ENCODE assay signal across 18 cellular contexts in genomic region chr3:151232991-151233390, GRCh38. TPM values are rescaled to one million over a fixed set of nuclear protein-coding genes. Genes with fewer than 3 reads are reported as not detected.
DNase-seq lines count a peak whose midpoint lies in the region; ATAC-seq and TF ChIP-seq lines count a peak whose summit lies in the region.
"Had no signal": no experiment of that assay in that cellular context is flagged by ENCODE, and none has a peak within 500 bp of the region (broad histone marks: within the 10 kb centered on the region; RNA-seq: fewer than 3 reads in every experiment).

No MANE protein-coding gene starts in this region.

- no peak overlapping the region for H3K4me3 ChIP-seq in stomach

- no peaks in the 10 kb centered on the region for H3K27me3 ChIP-seq in stomach

- no peak for TF ChIP-seq EP300 in stomach (IDR thresholded peaks at IDR 0.05)

- H3K4me3 Mint-ChIP-seq in T-helper 2 cell treated with Interferon-gamma antibody and Interleukin-4, amounts not matched to agents 5 μg/mL and 100 μg/mL, for 36 hours: no peak overlapping the region
- H3K4me3 Mint-ChIP-seq in T-helper 17 cell: no peak overlapping the region
- H3K4me3 Mint-ChIP-seq in endothelial cell (ENCODE audit: unreplicated experiment): no peak overlapping the region
- H3K4me3 Mint-ChIP-seq in stimulated activated effector memory CD8-positive, alpha-beta T cell treated with anti-CD3 and anti-CD28 coated beads, Interleukin-12 subunit alpha, Interleukin-12 subunit beta, amount 100 ng/mL, for 72 hours: no peak overlapping the region
- H3K4me3 Mint-ChIP-seq: CD14-positive monocyte; CD8-positive, alpha-beta T cell had no signal

- no peaks in the 10 kb centered on the region for H3K9me3 Mint-ChIP-seq in T-helper 2 cell treated with Interferon-gamma antibody and Interleukin-4, amounts not matched to agents 5 μg/mL and 100 μg/mL, for 36 hours
- H3K9me3 Mint-ChIP-seq in endothelial cell (ENCODE audit: unreplicated experiment): no peaks in the 10 kb centered on the region
- no peaks in the 10 kb centered on the region for H3K9me3 Mint-ChIP-seq in stimulated activated effector memory CD8-positive, alpha-beta T cell treated with anti-CD3 and anti-CD28 coated beads, Interleukin-12 subunit alpha, Interleukin-12 subunit beta, amount 100 ng/mL, for 72 hours
- H3K9me3 Mint-ChIP-seq: CD14-positive monocyte; CD8-positive, alpha-beta T cell had no signal

- H3K4me1 ChIP-seq in stomach: peaks cover 4 to 50% (median 28%) of the 10 kb centered on the region in 4 donors

- H3K27ac Mint-ChIP-seq in T-helper 2 cell treated with Interferon-gamma antibody and Interleukin-4, amounts not matched to agents 5 μg/mL and 100 μg/mL, for 36 hours: peak overlapping the region; percentile 42
- H3K27ac Mint-ChIP-seq in T-helper 17 cell (peak overlapping the region; percentile 34), endothelial cell (ENCODE audit: unreplicated experiment) (peak overlapping the region; percentile 16)
- no peak overlapping the region for H3K27ac Mint-ChIP-seq in stimulated activated effector memory CD8-positive, alpha-beta T cell treated with anti-CD3 and anti-CD28 coated beads, Interleukin-12 subunit alpha, Interleukin-12 subunit beta, amount 100 ng/mL, for 72 hours
- H3K27ac Mint-ChIP-seq: CD14-positive monocyte; CD8-positive, alpha-beta T cell had no signal

- peaks cover 21% of the 10 kb centered on the region for H3K4me1 Mint-ChIP-seq in T-helper 2 cell treated with Interferon-gamma antibody and Interleukin-4, amounts not matched to agents 5 μg/mL and 100 μg/mL, for 36 hours (ENCODE audit: low read depth)
- H3K4me1 Mint-ChIP-seq in T-helper 17 cell (peaks cover 20% of the 10 kb centered on the region), endothelial cell (ENCODE audit: unreplicated experiment) (peaks cover 26% of the 10 kb centered on the region)
- peaks cover 28% of the 10 kb centered on the region for H3K4me1 Mint-ChIP-seq in stimulated activated effector memory CD8-positive, alpha-beta T cell treated with anti-CD3 and anti-CD28 coated beads, Interleukin-12 subunit alpha, Interleukin-12 subunit beta, amount 100 ng/mL, for 72 hours

- DNase-seq in T-helper 2 cell treated with Interferon-gamma antibody and Interleukin-4, amounts not matched to agents 5 μg/mL and 100 μg/mL, for 36 hours (ENCODE audit: low spot score): no peak
- DNase-seq in T-helper 2 cell (no peak), T-helper 17 cell (no peak), endothelial cell (ENCODE audit: low spot score) (no peak), Kasumi-1 (lab: John Stamatoyannopoulos, UW) (no peak), ureter (ENCODE audit: low spot score) (no peak), stomach (no peak)
- no peak for DNase-seq in stimulated activated effector memory CD8-positive, alpha-beta T cell treated with anti-CD3 and anti-CD28 coated beads, Interleukin-12 subunit alpha, Interleukin-12 subunit beta, amount 100 ng/mL, for 72 hours (ENCODE audit: low spot score in 2 of 2)
- DNase-seq: CD8-positive, alpha-beta T cell; COR-L47; DMS153; DMS79 treated with DMSO at 0.1 percent for 48 hours; EL had no signal

- 88 to 95% (median 92%) methylated on average over 4 of the region's 4 CpGs for WGBS in stomach, 5 donors

- no peaks in the 10 kb centered on the region for H3K9me3 ChIP-seq in T-helper 17 cell (ENCODE audit: control insufficient read depth, low read length, poor library complexity, severe bottlenecking)
- H3K9me3 ChIP-seq in stomach: no peaks in the 10 kb centered on the region

- no peaks in the 10 kb centered on the region for H3K27me3 Mint-ChIP-seq in T-helper 2 cell treated with Interferon-gamma antibody and Interleukin-4, amounts not matched to agents 5 μg/mL and 100 μg/mL, for 36 hours (ENCODE audit: low read depth)
- no peaks in the 10 kb centered on the region for H3K27me3 Mint-ChIP-seq in T-helper 17 cell
- H3K27me3 Mint-ChIP-seq in endothelial cell (ENCODE audit: unreplicated experiment): peaks cover 1% of the 10 kb centered on the region

- H3K27ac ChIP-seq in stomach: peak overlapping the region in 1 of 5 donors; percentile 24
- H3K27ac ChIP-seq: 22Rv1 had no signal

- H3K36me3 Mint-ChIP-seq in T-helper 2 cell treated with Interferon-gamma antibody and Interleukin-4, amounts not matched to agents 5 μg/mL and 100 μg/mL, for 36 hours (ENCODE audit: low read depth): no peaks in the 10 kb centered on the region
- H3K36me3 Mint-ChIP-seq in T-helper 17 cell (ENCODE audit: low read depth) (no peaks in the 10 kb centered on the region), endothelial cell (ENCODE audit: low read depth, unreplicated experiment) (no peaks in the 10 kb centered on the region)
- no peaks in the 10 kb centered on the region for H3K36me3 Mint-ChIP-seq in stimulated activated effector memory CD8-positive, alpha-beta T cell treated with anti-CD3 and anti-CD28 coated beads, Interleukin-12 subunit alpha, Interleukin-12 subunit beta, amount 100 ng/mL, for 72 hours
- H3K36me3 Mint-ChIP-seq: CD14-positive monocyte; CD8-positive, alpha-beta T cell had no signal

- intact Hi-C loops in stomach (cut with DNase I; ENCODE audit: low total_unique reads): no loop called here

- TF ChIP-seq POLR2A in stomach (IDR thresholded peaks at IDR 0.05): no peak

- no peaks in the 10 kb centered on the region for H3K36me3 ChIP-seq in stomach

- TF ChIP-seq CTCF in endothelial cell (IDR thresholded peaks at IDR 0.05; ENCODE audit: unreplicated experiment) (no peak), stomach (IDR thresholded peaks at IDR 0.05) (no peak)

- no peak for ATAC-seq in T-helper 17 cell
- peak; percentile 57 for ATAC-seq in stimulated activated effector memory CD8-positive, alpha-beta T cell treated with anti-CD3 and anti-CD28 coated beads, Interleukin-12 subunit alpha, Interleukin-12 subunit beta, amount 100 ng/mL, for 72 hours
- ATAC-seq: CD8-positive, alpha-beta T cell had no signal

RNA-seq across cellular contexts. Expression of gene GPR171, which starts 30.0 kb away (rescaled TPM):
- total RNA-seq in T-helper 17 cell (10 to 100 TPM; 20.7 to 33.8 TPM), endothelial cell (ENCODE audit: unreplicated experiment) (not detected), ureter (4.7 TPM), stomach (10 to 100 TPM in 3 of 5 donors, under 1 TPM in 1, not detected in 1; 0.73 to 37.5 (median 20.5) TPM)
- 1 to 10 TPM in 2 of 3 donors, under 1 TPM in 1; 0.44 to 1.4 (median 1.3) TPM for polyA plus RNA-seq in stomach
- total RNA-seq: A673, H4 had no signal
- polyA plus RNA-seq: BJ had no signal

RNA-seq across cellular contexts. Expression of gene P2RY14, which starts 45.4 kb away (rescaled TPM):
- under 1 TPM; 0.26 to 0.90 TPM for total RNA-seq in T-helper 17 cell
- 0.21 TPM for total RNA-seq in endothelial cell (ENCODE audit: unreplicated experiment)
- total RNA-seq in ureter: 0.68 TPM
- 10 to 100 TPM in 3 of 5 donors, 1 to 10 TPM in 2; 1.7 to 43.2 (median 11.6) TPM for total RNA-seq in stomach
- 1 to 10 TPM; 4.8 to 8.6 (median 8.6) TPM for polyA plus RNA-seq in stomach
- total RNA-seq: A673, H4 had no signal
- polyA plus RNA-seq: BJ had no signal
